In genomic region chr1:19708558-19708957, GRCh38 we compare ENCODE assay signal across 15 cellular contexts. TPM values are rescaled to one million over a fixed set of nuclear protein-coding genes. Genes with fewer than 3 reads are reported as not detected.
DNase-seq lines count a peak whose midpoint lies in the region; ATAC-seq and TF ChIP-seq lines count a peak whose summit lies in the region.
"Had no signal": no experiment of that assay in that cellular context is flagged by ENCODE, and none has a peak within 500 bp of the region (broad histone marks: within the 10 kb centered on the region; RNA-seq: fewer than 3 reads in every experiment).

No MANE protein-coding gene starts in this region.

- POLR2A ChIA-PET in activated naive CD8-positive, alpha-beta T cell treated with anti-CD3 and anti-CD28 coated beads, Interleukin-2, amount 10 ng/mL, durations not matched to agents 7 days and 5 days (lab: Charles Lee): no interaction called here

- H3K9me2 ChIP-seq in neural cell (ENCODE audit: insufficient read depth, low read length): no peaks in the 10 kb centered on the region

- H3K9ac ChIP-seq in neural cell (ENCODE audit: low read length): peak overlapping the region; percentile 9

- TF ChIP-seq RAD21 in neural cell (conservative IDR thresholded peaks at IDR 0.05): no peak

- TF ChIP-seq CTCF in neural cell (IDR thresholded peaks at IDR 0.05; ENCODE audit: poor library complexity, severe bottlenecking) (no peak), tibial artery (IDR thresholded peaks at IDR 0.05) (no peak), lower leg skin (IDR thresholded peaks at IDR 0.05) (no peak), chondrocyte (IDR thresholded peaks at IDR 0.05) (no peak)

- H3K4me2 ChIP-seq in neural cell (ENCODE audit: low read length): no peak overlapping the region

- TF ChIP-seq POLR2A in lower leg skin (IDR thresholded peaks at IDR 0.05): no peak

- no peaks in the 10 kb centered on the region for H3K9me3 Mint-ChIP-seq in activated naive CD8-positive, alpha-beta T cell treated with anti-CD3 and anti-CD28 coated beads, Interleukin-2, amount 10 ng/mL, durations not matched to agents 7 days and 5 days
- no peaks in the 10 kb centered on the region for H3K9me3 Mint-ChIP-seq in activated naive CD8-positive, alpha-beta T cell treated with anti-CD3 and anti-CD28 coated beads for 36 hours
- no peaks in the 10 kb centered on the region for H3K9me3 Mint-ChIP-seq in chondrocyte (ENCODE audit: low read depth)
- H3K9me3 Mint-ChIP-seq: CD4-positive, alpha-beta memory T cell; H9 had no signal

- H3K4me1 Mint-ChIP-seq in activated naive CD8-positive, alpha-beta T cell treated with anti-CD3 and anti-CD28 coated beads, Interleukin-2, amount 10 ng/mL, durations not matched to agents 7 days and 5 days: peaks cover 18% of the 10 kb centered on the region
- H3K4me1 Mint-ChIP-seq in activated naive CD8-positive, alpha-beta T cell treated with anti-CD3 and anti-CD28 coated beads for 36 hours: peaks cover 24% of the 10 kb centered on the region
- no peaks in the 10 kb centered on the region for H3K4me1 Mint-ChIP-seq in chondrocyte (ENCODE audit: low read depth)

- no peak for ATAC-seq in activated naive CD8-positive, alpha-beta T cell treated with anti-CD3 and anti-CD28 coated beads, Interleukin-2, amount 10 ng/mL, durations not matched to agents 7 days and 5 days (ENCODE audit: low read depth)
- ATAC-seq: GM12878 had no signal

- H3K79me2 ChIP-seq in neural cell (replicated peaks; ENCODE audit: insufficient read depth, low read length): no peaks in the 10 kb centered on the region

- H3K27ac ChIP-seq in neural cell (ENCODE audit: low read length) (peak overlapping the region; percentile 29), tibial artery (no peak overlapping the region)
- H3K27ac ChIP-seq: C4-2B had no signal

- no peak overlapping the region for H2AFZ ChIP-seq in neural cell (ENCODE audit: low read depth, low read length)

- H4K20me1 ChIP-seq in neural cell (ENCODE audit: insufficient read depth): no peaks in the 10 kb centered on the region

- DNase-seq in activated naive CD8-positive, alpha-beta T cell treated with anti-CD3 and anti-CD28 coated beads, Interleukin-2, amount 10 ng/mL, durations not matched to agents 7 days and 5 days: no peak
- no peak for DNase-seq in activated naive CD8-positive, alpha-beta T cell treated with anti-CD3 and anti-CD28 coated beads for 36 hours
- DNase-seq in head of caudate nucleus: peak in 35 of 42 donors; percentile 10 to 85 (median 46)
- DNase-seq in tibial artery: no peak
- DNase-seq in lower leg skin (ENCODE audit: low spot score in 2 of 2): no peak
- no peak for DNase-seq in chondrocyte (ENCODE audit: low spot score)
- DNase-seq: BE2C; CD4-positive, alpha-beta memory T cell; DMS79; GOT3; H9 had no signal

- H3K4me1 ChIP-seq in tibial artery: peaks cover 0 to 8% (median 2%) of the 10 kb centered on the region in 4 donors
- H3K4me1 ChIP-seq: BE2C had no signal

- H3K4me3 ChIP-seq in neural cell (ENCODE audit: low read length) (peak overlapping the region; percentile 24), tibial artery (no peak overlapping the region), lower leg skin (ENCODE audit: low read depth, poor library complexity, severe bottlenecking) (no peak overlapping the region)
- H3K4me3 ChIP-seq: GM12878 had no signal

- WGBS in lower leg skin, 2 donors: 92 to 95% methylated on average over 5 of the region's 5 CpGs

- intact Hi-C loops in head of caudate nucleus (cut with DNase I) (no loop called here), tibial artery (cut with DNase I; ENCODE audit: low total_unique reads) (no loop called here), lower leg skin (cut with DNase I; ENCODE audit: low total_unique reads) (no loop called here)

- H3K27ac Mint-ChIP-seq in activated naive CD8-positive, alpha-beta T cell treated with anti-CD3 and anti-CD28 coated beads, Interleukin-2, amount 10 ng/mL, durations not matched to agents 7 days and 5 days: peak overlapping the region; percentile 42
- H3K27ac Mint-ChIP-seq in activated naive CD8-positive, alpha-beta T cell treated with anti-CD3 and anti-CD28 coated beads for 36 hours: no peak overlapping the region
- no peak overlapping the region for H3K27ac Mint-ChIP-seq in chondrocyte (ENCODE audit: unreplicated experiment)
- H3K27ac Mint-ChIP-seq: H9 had no signal

- no peaks in the 10 kb centered on the region for H3F3A ChIP-seq in neural cell (ENCODE audit: insufficient read depth, low read length, poor library complexity, severe bottlenecking)

- no peaks in the 10 kb centered on the region for H3K27me3 Mint-ChIP-seq in activated naive CD8-positive, alpha-beta T cell treated with anti-CD3 and anti-CD28 coated beads, Interleukin-2, amount 10 ng/mL, durations not matched to agents 7 days and 5 days
- no peaks in the 10 kb centered on the region for H3K27me3 Mint-ChIP-seq in activated naive CD8-positive, alpha-beta T cell treated with anti-CD3 and anti-CD28 coated beads for 36 hours
- H3K27me3 Mint-ChIP-seq in chondrocyte (ENCODE audit: low read depth): no peaks in the 10 kb centered on the region
- H3K27me3 Mint-ChIP-seq: CD4-positive, alpha-beta memory T cell had no signal

- no peaks in the 10 kb centered on the region for H3K9me3 ChIP-seq in neural cell (ENCODE audit: low read length)
- no peaks in the 10 kb centered on the region for H3K9me3 ChIP-seq in tibial artery
- H3K9me3 ChIP-seq: BE2C had no signal

- peaks cover 11% of the 10 kb centered on the region for H3K36me3 Mint-ChIP-seq in activated naive CD8-positive, alpha-beta T cell treated with anti-CD3 and anti-CD28 coated beads, Interleukin-2, amount 10 ng/mL, durations not matched to agents 7 days and 5 days
- H3K36me3 Mint-ChIP-seq in activated naive CD8-positive, alpha-beta T cell treated with anti-CD3 and anti-CD28 coated beads for 36 hours: peaks cover 7% of the 10 kb centered on the region
- peaks cover 1% of the 10 kb centered on the region for H3K36me3 Mint-ChIP-seq in chondrocyte (ENCODE audit: low read depth)

- peak; percentile 65 for TF ChIP-seq EP300 in neural cell (conservative IDR thresholded peaks at IDR 0.05; ENCODE audit: poor library complexity, severe bottlenecking)

- no peak overlapping the region for H3K4me3 Mint-ChIP-seq in activated naive CD8-positive, alpha-beta T cell treated with anti-CD3 and anti-CD28 coated beads, Interleukin-2, amount 10 ng/mL, durations not matched to agents 7 days and 5 days
- no peak overlapping the region for H3K4me3 Mint-ChIP-seq in activated naive CD8-positive, alpha-beta T cell treated with anti-CD3 and anti-CD28 coated beads for 36 hours
- H3K4me3 Mint-ChIP-seq in chondrocyte (ENCODE audit: unreplicated experiment): no peak overlapping the region
- H3K4me3 Mint-ChIP-seq: CD4-positive, alpha-beta memory T cell; H9 had no signal

- no peaks in the 10 kb centered on the region for H3K27me3 ChIP-seq in neural cell (ENCODE audit: insufficient read depth, low read depth, low read length)
- no peaks in the 10 kb centered on the region for H3K27me3 ChIP-seq in tibial artery
- H3K27me3 ChIP-seq: BE2C had no signal

- H3K36me3 ChIP-seq in neural cell (ENCODE audit: insufficient read depth, low read length) (no peaks in the 10 kb centered on the region), tibial artery (peaks cover 0 to 47% (median 0%) of the 10 kb centered on the region in 3 donors)
- H3K36me3 ChIP-seq: BE2C had no signal

TF ChIP-seq in neural cell, 6 proteins besides CTCF, POLR2A, EP300 and RAD21:
- TF ChIP-seq SMC3 (conservative IDR thresholded peaks at IDR 0.05; ENCODE audit: poor library complexity) (no peak), TAF1 (IDR thresholded peaks at IDR 0.05; ENCODE audit: low read depth) (no peak), EZH2 (IDR thresholded peaks at IDR 0.05; ENCODE audit: borderline replicate concordance, insufficient read depth, low read length, poor library complexity, severe bottlenecking) (no peak), MXI1 (conservative IDR thresholded peaks at IDR 0.05; ENCODE audit: poor library complexity, severe bottlenecking) (peak; percentile 24)
- TF ChIP-seq, protein P1, sequence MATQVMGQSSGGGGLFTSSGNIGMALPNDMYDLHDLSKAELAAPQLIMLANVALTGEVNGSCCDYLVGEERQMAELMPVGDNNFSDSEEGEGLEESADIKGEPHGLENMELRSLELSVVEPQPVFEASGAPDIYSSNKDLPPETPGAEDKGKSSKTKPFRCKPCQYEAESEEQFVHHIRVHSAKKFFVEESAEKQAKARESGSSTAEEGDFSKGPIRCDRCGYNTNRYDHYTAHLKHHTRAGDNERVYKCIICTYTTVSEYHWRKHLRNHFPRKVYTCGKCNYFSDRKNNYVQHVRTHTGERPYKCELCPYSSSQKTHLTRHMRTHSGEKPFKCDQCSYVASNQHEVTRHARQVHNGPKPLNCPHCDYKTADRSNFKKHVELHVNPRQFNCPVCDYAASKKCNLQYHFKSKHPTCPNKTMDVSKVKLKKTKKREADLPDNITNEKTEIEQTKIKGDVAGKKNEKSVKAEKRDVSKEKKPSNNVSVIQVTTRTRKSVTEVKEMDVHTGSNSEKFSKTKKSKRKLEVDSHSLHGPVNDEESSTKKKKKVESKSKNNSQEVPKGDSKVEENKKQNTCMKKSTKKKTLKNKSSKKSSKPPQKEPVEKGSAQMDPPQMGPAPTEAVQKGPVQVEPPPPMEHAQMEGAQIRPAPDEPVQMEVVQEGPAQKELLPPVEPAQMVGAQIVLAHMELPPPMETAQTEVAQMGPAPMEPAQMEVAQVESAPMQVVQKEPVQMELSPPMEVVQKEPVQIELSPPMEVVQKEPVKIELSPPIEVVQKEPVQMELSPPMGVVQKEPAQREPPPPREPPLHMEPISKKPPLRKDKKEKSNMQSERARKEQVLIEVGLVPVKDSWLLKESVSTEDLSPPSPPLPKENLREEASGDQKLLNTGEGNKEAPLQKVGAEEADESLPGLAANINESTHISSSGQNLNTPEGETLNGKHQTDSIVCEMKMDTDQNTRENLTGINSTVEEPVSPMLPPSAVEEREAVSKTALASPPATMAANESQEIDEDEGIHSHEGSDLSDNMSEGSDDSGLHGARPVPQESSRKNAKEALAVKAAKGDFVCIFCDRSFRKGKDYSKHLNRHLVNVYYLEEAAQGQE (IDR thresholded peaks at IDR 0.05; ENCODE audit: borderline replicate concordance): peak; percentile 39

RNA-seq across cellular contexts. Expression of gene HTR6, which starts 43.9 kb away (rescaled TPM):
- under 1 TPM in 1 of 2 experiments, not detected in 1; 0.14 TPM for total RNA-seq in activated naive CD8-positive, alpha-beta T cell treated with anti-CD3 and anti-CD28 coated beads, Interleukin-2, amount 10 ng/mL, durations not matched to agents 7 days and 5 days
- not detected for total RNA-seq in activated naive CD8-positive, alpha-beta T cell treated with anti-CD3 and anti-CD28 coated beads for 36 hours
- not detected in 2 replicates for polyA plus RNA-seq in neural cell
- polyA minus RNA-seq in neural cell: not detected in 2 replicates
- total RNA-seq in lower leg skin: under 1 TPM in 1 of 4 donors, not detected in 3; 0.16 TPM
- not detected in 3 replicates for total RNA-seq in chondrocyte
- polyA plus RNA-seq: AG04450 had no signal

Comparison
In these comparisons a context has a peak if more than half of its experiments do, and no peak if none do; other contexts are left out.
1. DNase-seq: peak in head of caudate nucleus (35 of 42); none in activated naive CD8-positive, alpha-beta T cell treated with anti-CD3 and anti-CD28 coated beads, Interleukin-2, amount 10 ng/mL, durations not matched to agents 7 days and 5 days (single experiment), activated naive CD8-positive, alpha-beta T cell treated with anti-CD3 and anti-CD28 coated beads for 36 hours (single experiment), tibial artery (0 of 2), lower leg skin (0 of 2) and chondrocyte (single experiment).